ENCODE assay signal across 8 cellular contexts in genomic region chr1:145123992-145124641, GRCh38. TPM values are rescaled to one million over a fixed set of nuclear protein-coding genes. Genes with fewer than 3 reads are reported as not detected.
A peak's percentile ranks its signal among the peaks of the same experiment; 100 is the strongest.
DNase-seq lines count a peak whose midpoint lies in the region; ATAC-seq, FAIRE-seq and TF ChIP-seq lines count a peak whose summit lies in the region.
"Not testable (repeated sequence)": the region's sequence is repeated elsewhere in the genome, so short reads cannot be mapped to it uniquely, and the experiment has no call there.
"Had no signal": no experiment of that assay in that cellular context is flagged by ENCODE, and none has a peak within 500 bp of the region (broad histone marks: within the 10 kb centered on the region; RNA-seq: fewer than 3 reads in every experiment).

No MANE protein-coding gene starts in this region.

- not testable (repeated sequence) for H3K27ac ChIP-seq in GM23338 (ENCODE audit: low read depth); PC-3 (ENCODE audit: low read length); HepG2 (ENCODE audit: extremely low read length, insufficient read depth, low read length); pancreas

- not testable (repeated sequence) for H3K4me3 ChIP-seq in GM23338; PC-3 (ENCODE audit: low read length); HepG2 (replicated peaks in 1 of 3; ENCODE audit: insufficient read depth in 1 of 3, low read depth in 2 of 3, low read length in 3 of 3); pancreas

- ATAC-seq in GM23338 (peak; percentile 66), PC-3 (peak; percentile 50), Right ventricle myocardium inferior (peak; percentile 64), left ventricle myocardium superior (peak; percentile 70), HepG2 (peak; percentile 76), pancreas (peak; percentile 61 to 84 (median 72))
- ATAC-seq in activated CD8-positive, alpha-beta T cell treated with anti-CD3 and anti-CD28 coated beads for 36 hours, result peak; percentile 56

- POLR2A ChIA-PET in PC-3 (lab: Charles Lee; ENCODE audit: unreplicated experiment); activated CD8-positive, alpha-beta T cell treated with anti-CD3 and anti-CD28 coated beads for 36 hours (lab: Charles Lee); HepG2 (lab: Yijun Ruan, JAX): not testable (repeated sequence)

- H2AFZ ChIP-seq in GM23338; PC-3 (ENCODE audit: low read length); HepG2 (ENCODE audit: low read length): not testable (repeated sequence)

- H3K9me2 ChIP-seq in GM23338 (ENCODE audit: insufficient read depth); PC-3 (replicated peaks; ENCODE audit: low read length): not testable (repeated sequence)

- in situ Hi-C loops in HepG2 (cut with HindIII; ENCODE audit: extremely low pct_ligation_motif_present, low pct_unique_long_range_greater_than_20kb), result not testable (repeated sequence)

- not testable (repeated sequence) for FAIRE-seq in HepG2 (lab: Jason Lieb, UNC); pancreas (lab: Jason Lieb, UNC)

- not testable (repeated sequence) for TF ChIP-seq RAD21 in HepG2 (CRISPR knock-in tag; IDR thresholded peaks at IDR 0.05)

- TF ChIP-seq POLR2A in HepG2 (IDR thresholded peaks at IDR 0.05; ENCODE audit: insufficient read depth in 1 of 2, low read depth in 2 of 2, low read length in 2 of 2), result not testable (repeated sequence)

- not testable (repeated sequence) for DNase-seq in GM23338 (ENCODE audit: low spot score); PC-3; activated CD8-positive, alpha-beta T cell treated with anti-CD3 and anti-CD28 coated beads for 36 hours; Right ventricle myocardium inferior (ENCODE audit: missing footprints); left ventricle myocardium superior; HepG2 (ENCODE audit: low spot score); pancreas

- H3K9ac ChIP-seq in PC-3 (ENCODE audit: low read length); HepG2 (ENCODE audit: insufficient read depth, low read depth, low read length): not testable (repeated sequence)

- H3K79me2 ChIP-seq in GM23338 (replicated peaks; ENCODE audit: insufficient read depth); PC-3 (ENCODE audit: low read length); HepG2 (ENCODE audit: insufficient read depth, low read length): not testable (repeated sequence)

- not testable (repeated sequence) for H3K4me1 ChIP-seq in GM23338 (ENCODE audit: insufficient read depth); PC-3 (ENCODE audit: insufficient read depth, low read length); HepG2 (ENCODE audit: insufficient read depth, low read length); pancreas

- not testable (repeated sequence) for H3K36me3 ChIP-seq in GM23338 (ENCODE audit: insufficient read depth); PC-3 (ENCODE audit: low read depth, low read length); HepG2 (replicated peaks in 1 of 2; ENCODE audit: control insufficient read depth in 1 of 2, insufficient read depth in 2 of 2, low read length in 2 of 2); pancreas

- H3K27me3 ChIP-seq in GM23338 (ENCODE audit: insufficient read depth); PC-3 (ENCODE audit: low read length); HepG2 (ENCODE audit: control insufficient read depth in 1 of 2, insufficient read depth in 2 of 2, low read length in 2 of 2); pancreas: not testable (repeated sequence)

- intact Hi-C loops in PC-3 (cut with micrococcal nuclease); activated CD8-positive, alpha-beta T cell treated with anti-CD3 and anti-CD28 coated beads for 36 hours (cut with micrococcal nuclease); Right ventricle myocardium inferior (cut with DNase I); left ventricle myocardium superior (cut with micrococcal nuclease); HepG2 (cut with micrococcal nuclease; ENCODE audit: unreplicated experiment); pancreas (cut with DNase I): not testable (repeated sequence)

- not testable (repeated sequence) for H3K36me3 Mint-ChIP-seq in GM23338 (ENCODE audit: low read depth); activated CD8-positive, alpha-beta T cell treated with anti-CD3 and anti-CD28 coated beads for 36 hours (ENCODE audit: low read depth)

- H3K4me2 ChIP-seq in GM23338; PC-3 (ENCODE audit: low read length); HepG2 (ENCODE audit: low read depth, low read length): not testable (repeated sequence)

- not testable (repeated sequence) for H3K27me3 Mint-ChIP-seq in GM23338 (ENCODE audit: insufficient read depth, low read depth, poor library complexity); activated CD8-positive, alpha-beta T cell treated with anti-CD3 and anti-CD28 coated beads for 36 hours

- CTCF ChIA-PET in PC-3 (lab: Charles Lee); activated CD8-positive, alpha-beta T cell treated with anti-CD3 and anti-CD28 coated beads for 36 hours (lab: Charles Lee); HepG2 (lab: Yijun Ruan, JAX; ENCODE audit: low intra/inter-chr PET ratio, low total read pairs): not testable (repeated sequence)

- not testable (repeated sequence) for H3K4me3 Mint-ChIP-seq in GM23338; activated CD8-positive, alpha-beta T cell treated with anti-CD3 and anti-CD28 coated beads for 36 hours

- no CpG with 5 or more reads among the region's 7 CpGs for WGBS in HepG2 (ENCODE audit: low lambda C conversion rate)
- no CpG with 5 or more reads among the region's 7 CpGs for WGBS in pancreas, 2 donors

- not testable (repeated sequence) for H3K27ac Mint-ChIP-seq in GM23338; activated CD8-positive, alpha-beta T cell treated with anti-CD3 and anti-CD28 coated beads for 36 hours

- BruUV-seq in PC-3 (replicated peaks; lab: Mats Ljungman, UMichigan); HepG2 (replicated peaks; lab: Mats Ljungman, UMichigan): not testable (repeated sequence)

- H3F3A ChIP-seq in GM23338 (replicated peaks; ENCODE audit: low read depth); PC-3 (ENCODE audit: low read length, unreplicated experiment): not testable (repeated sequence)

- not testable (repeated sequence) for H4K20me1 ChIP-seq in GM23338 (replicated peaks; ENCODE audit: insufficient read depth); PC-3 (ENCODE audit: low read length); HepG2 (ENCODE audit: insufficient read depth, low read length)

- not testable (repeated sequence) for TF ChIP-seq CTCF in GM23338 (conservative IDR thresholded peaks at IDR 0.05; ENCODE audit: low read depth in 2 of 2); PC-3 (conservative IDR thresholded peaks at IDR 0.05; ENCODE audit: low read depth, low read length); activated CD8-positive, alpha-beta T cell treated with anti-CD3 and anti-CD28 coated beads for 36 hours (IDR thresholded peaks at IDR 0.05); HepG2 (CRISPR knock-in tag; IDR thresholded peaks at IDR 0.05); pancreas (IDR thresholded peaks at IDR 0.05)

- TF ChIP-seq EP300 in HepG2 (IDR thresholded peaks at IDR 0.05; ENCODE audit: low read depth in 2 of 2, low read length in 2 of 2); HepG2 (CRISPR knock-in tag; IDR thresholded peaks at IDR 0.05; ENCODE audit: borderline replicate concordance): not testable (repeated sequence)

- not testable (repeated sequence) for H3K4me1 Mint-ChIP-seq in GM23338; activated CD8-positive, alpha-beta T cell treated with anti-CD3 and anti-CD28 coated beads for 36 hours (ENCODE audit: low read depth)

- not testable (repeated sequence) for H3K9me3 ChIP-seq in PC-3 (ENCODE audit: low read length); HepG2 (ENCODE audit: low read length); pancreas

- not testable (repeated sequence) for H3K9me3 Mint-ChIP-seq in GM23338; activated CD8-positive, alpha-beta T cell treated with anti-CD3 and anti-CD28 coated beads for 36 hours

RNA-seq across cellular contexts. Expression of gene FAM72D, which starts 28.3 kb away (rescaled TPM):
- 8.2 and 12.5 TPM in 2 replicates for total RNA-seq in GM23338 (2014; rRNA removed; shearing (Covaris generic))
- polyA plus RNA-seq in GM23338 (2016; fragmentation: Nextera tagmentation; extraction: Ambion mirVana) (13.1 and 14.7 TPM in 2 replicates), HepG2 (2011; rRNA removed) (2.5 and 4.4 TPM in 2 replicates), pancreas (under 1 TPM in 1 of 2 donors, not detected in 1; 0.21 TPM)
- total RNA-seq in PC-3 (2014; rRNA removed) (7.8 and 10.7 TPM in 2 replicates), Right ventricle myocardium inferior (not detected), left ventricle myocardium superior (not detected), HepG2 (2016; rRNA removed; fragmentation: Illumina TruSeq; extraction: Trizol) (3.7 and 5.2 TPM in 2 replicates), pancreas (under 1 TPM in 4 of 6 donors, not detected in 2; 0.08 to 0.16 (median 0.09) TPM)
- total RNA-seq in activated CD8-positive, alpha-beta T cell treated with anti-CD3 and anti-CD28 coated beads for 36 hours, result 10 to 100 TPM; 21.0 to 23.2 TPM
- total RNA-seq in HepG2 (2016; cell fraction: cytosol; rRNA removed; fragmentation: Illumina TruSeq; extraction: Trizol; ENCODE audit: low read depth), result 0.97 and 1.2 TPM in 2 replicates
- 4.5 and 5.9 TPM in 2 replicates for total RNA-seq in HepG2 (2016; cell fraction: insoluble cytoplasmic fraction; rRNA removed; fragmentation: Illumina TruSeq; extraction: Trizol)
- total RNA-seq in HepG2 (2016; cell fraction: membrane; rRNA removed; fragmentation: Illumina TruSeq; extraction: Trizol), result 3.0 and 3.2 TPM in 2 replicates
- total RNA-seq in HepG2 (2016; cell fraction: nucleus; rRNA removed; fragmentation: Illumina TruSeq; extraction: Trizol), result 3.8 and 4.8 TPM in 2 replicates
- 1.6 and 1.8 TPM in 2 replicates for polyA plus RNA-seq in HepG2 (2011; cell fraction: cytosol; rRNA removed)
- 1.1 and 2.1 TPM in 2 replicates for polyA plus RNA-seq in HepG2 (2011; cell fraction: nucleus; rRNA removed)
- 2.9 and 4.1 TPM in 2 replicates for polyA plus RNA-seq in HepG2 (2012)
- 0.54 and 0.76 TPM in 2 replicates for polyA plus RNA-seq in HepG2 (2016; cell fraction: cytosol; fragmentation: Illumina TruSeq; extraction: Trizol; ENCODE audit: low read depth)
- polyA plus RNA-seq in HepG2 (2016; cell fraction: insoluble cytoplasmic fraction; fragmentation: Illumina TruSeq; extraction: Trizol; ENCODE audit: low read depth), result 7.0 and 9.6 TPM in 2 replicates
- polyA plus RNA-seq in HepG2 (2016; cell fraction: membrane; fragmentation: Illumina TruSeq; extraction: Trizol; ENCODE audit: low read depth), result 1.9 and 2.7 TPM in 2 replicates
- 8.2 and 8.7 TPM in 2 replicates for polyA plus RNA-seq in HepG2 (2016; cell fraction: nucleus; fragmentation: Illumina TruSeq; extraction: Trizol; ENCODE audit: insufficient read depth, low read depth)
- polyA minus RNA-seq in HepG2 (2011; rRNA and poly(A)+ RNA removed; ENCODE audit: low replicate concordance), result 3.1 and 3.9 TPM in 2 replicates
- 1.1 and 1.2 TPM in 2 replicates for polyA minus RNA-seq in HepG2 (2011; cell fraction: cytosol; rRNA and poly(A)+ RNA removed)
- polyA minus RNA-seq in HepG2 (2011; cell fraction: nucleus; rRNA and poly(A)+ RNA removed), result 2.6 and 2.7 TPM in 2 replicates
- polyA plus RNA-seq: CD8-positive, alpha-beta memory T cell had no signal

RNA-seq across cellular contexts. Expression of gene SRGAP2B, which starts 29.0 kb away (rescaled TPM):
- total RNA-seq in GM23338 (2014; rRNA removed; shearing (Covaris generic)), result 16.3 and 28.8 TPM in 2 replicates
- polyA plus RNA-seq in GM23338 (2016; fragmentation: Nextera tagmentation; extraction: Ambion mirVana), result 9.8 and 17.4 TPM in 2 replicates
- total RNA-seq in PC-3 (2014; rRNA removed), result 14.3 and 15.6 TPM in 2 replicates
- 10 to 100 TPM; 14.4 to 15.7 TPM for total RNA-seq in activated CD8-positive, alpha-beta T cell treated with anti-CD3 and anti-CD28 coated beads for 36 hours
- total RNA-seq in Right ventricle myocardium inferior, result 11.3 TPM
- 8.7 TPM for total RNA-seq in left ventricle myocardium superior
- total RNA-seq in HepG2 (2016; rRNA removed; fragmentation: Illumina TruSeq; extraction: Trizol), result 16.1 and 21.8 TPM in 2 replicates
- 4.7 and 8.0 TPM in 2 replicates for total RNA-seq in HepG2 (2016; cell fraction: cytosol; rRNA removed; fragmentation: Illumina TruSeq; extraction: Trizol; ENCODE audit: low read depth)
- total RNA-seq in HepG2 (2016; cell fraction: insoluble cytoplasmic fraction; rRNA removed; fragmentation: Illumina TruSeq; extraction: Trizol), result 17.0 and 22.9 TPM in 2 replicates
- 12.5 and 14.8 TPM in 2 replicates for total RNA-seq in HepG2 (2016; cell fraction: membrane; rRNA removed; fragmentation: Illumina TruSeq; extraction: Trizol)
- total RNA-seq in HepG2 (2016; cell fraction: nucleus; rRNA removed; fragmentation: Illumina TruSeq; extraction: Trizol), result 16.3 and 20.4 TPM in 2 replicates
- polyA plus RNA-seq in HepG2 (2011; rRNA removed), result 9.2 and 13.5 TPM in 2 replicates
- polyA plus RNA-seq in HepG2 (2011; cell fraction: cytosol; rRNA removed), result 9.9 and 11.6 TPM in 2 replicates
- 15.0 and 19.0 TPM in 2 replicates for polyA plus RNA-seq in HepG2 (2011; cell fraction: nucleus; rRNA removed)
- polyA plus RNA-seq in HepG2 (2012), result 13.2 and 17.0 TPM in 2 replicates
- polyA plus RNA-seq in HepG2 (2016; cell fraction: cytosol; fragmentation: Illumina TruSeq; extraction: Trizol; ENCODE audit: low read depth), result 0.76 and 1.0 TPM in 2 replicates
- 14.7 and 16.1 TPM in 2 replicates for polyA plus RNA-seq in HepG2 (2016; cell fraction: insoluble cytoplasmic fraction; fragmentation: Illumina TruSeq; extraction: Trizol; ENCODE audit: low read depth)
- 3.7 and 5.0 TPM in 2 replicates for polyA plus RNA-seq in HepG2 (2016; cell fraction: membrane; fragmentation: Illumina TruSeq; extraction: Trizol; ENCODE audit: low read depth)
- polyA plus RNA-seq in HepG2 (2016; cell fraction: nucleus; fragmentation: Illumina TruSeq; extraction: Trizol; ENCODE audit: insufficient read depth, low read depth), result 14.3 and 23.5 TPM in 2 replicates
- polyA minus RNA-seq in HepG2 (2011; rRNA and poly(A)+ RNA removed; ENCODE audit: low replicate concordance), result 27.1 and 40.5 TPM in 2 replicates
- 19.9 and 20.9 TPM in 2 replicates for polyA minus RNA-seq in HepG2 (2011; cell fraction: cytosol; rRNA and poly(A)+ RNA removed)
- polyA minus RNA-seq in HepG2 (2011; cell fraction: nucleus; rRNA and poly(A)+ RNA removed), result 29.3 and 33.5 TPM in 2 replicates
- 10 to 100 TPM in 1 of 6 donors, 1 to 10 TPM in 5; 4.1 to 13.0 (median 5.2) TPM for total RNA-seq in pancreas
- 1 to 10 TPM; 2.2 to 3.1 TPM for polyA plus RNA-seq in pancreas
